Comparison of ENCODE assay signal across 21 cellular contexts in genomic region chr2:113857454-113857853, GRCh38. TPM values are rescaled to one million over a fixed set of nuclear protein-coding genes. Genes with fewer than 3 reads are reported as not detected.
DNase-seq lines count a peak whose midpoint lies in the region; ATAC-seq and TF ChIP-seq lines count a peak whose summit lies in the region.
"Had no signal": no experiment of that assay in that cellular context is flagged by ENCODE, and none has a peak within 500 bp of the region (broad histone marks: within the 10 kb centered on the region; RNA-seq: fewer than 3 reads in every experiment).

No MANE protein-coding gene starts in this region.

- H3K27ac ChIP-seq in OCI-LY3 (ENCODE audit: low read length): no peak overlapping the region

- CTCF ChIA-PET in activated CD8-positive, alpha-beta T cell treated with anti-CD3 and anti-CD28 coated beads, Interleukin-2, amount 10 ng/mL, durations not matched to agents 7 days and 5 days (lab: Charles Lee): no interaction called here

- H3K4me3 ChIP-seq in OCI-LY3 (ENCODE audit: low read length): no peak overlapping the region
- H3K4me3 ChIP-seq: heart right ventricle, upper lobe of left lung had no signal

- no peaks in the 10 kb centered on the region for H4K20me1 ChIP-seq in OCI-LY3 (ENCODE audit: insufficient read depth, low read length)

- no peaks in the 10 kb centered on the region for H3K9me3 ChIP-seq in OCI-LY3 (ENCODE audit: insufficient read depth, low read length)
- H3K9me3 ChIP-seq: heart right ventricle, upper lobe of left lung had no signal

- no peak for ATAC-seq in stimulated activated naive CD8-positive, alpha-beta T cell treated with anti-CD3 and anti-CD28 coated beads, Interleukin-15, amount 100 ng/mL, for 72 hours
- ATAC-seq in activated CD8-positive, alpha-beta T cell treated with anti-CD3 and anti-CD28 coated beads, Interleukin-2, amount 10 ng/mL, durations not matched to agents 7 days and 5 days: no peak
- ATAC-seq in HG02884 (IDR thresholded peaks at IDR 0.05; ENCODE audit: unreplicated experiment): no peak
- ATAC-seq in HG03196 (IDR thresholded peaks at IDR 0.05; ENCODE audit: unreplicated experiment): no peak
- ATAC-seq: T-helper 17 cell had no signal

- no peaks in the 10 kb centered on the region for H3K27me3 Mint-ChIP-seq in stimulated activated naive CD8-positive, alpha-beta T cell treated with anti-CD3 and anti-CD28 coated beads, Interleukin-15, Interleukin-2, amounts not matched to agents 100 ng/mL and 50 ng/mL, for 24 hours
- H3K27me3 Mint-ChIP-seq in stimulated activated naive CD8-positive, alpha-beta T cell treated with anti-CD3 and anti-CD28 coated beads, Interleukin-15, amount 100 ng/mL, for 72 hours: no peaks in the 10 kb centered on the region
- H3K27me3 Mint-ChIP-seq in dendritic cell treated with granulocyte-macrophage colony-stimulating factor and Interleukin-4, amounts not matched to agents 40 ng/mL and 50 ng/mL, for 4 days: no peaks in the 10 kb centered on the region
- H3K27me3 Mint-ChIP-seq in activated CD8-positive, alpha-beta T cell treated with anti-CD3 and anti-CD28 coated beads, Interleukin-2, amount 10 ng/mL, durations not matched to agents 7 days and 5 days (ENCODE audit: low read depth): no peaks in the 10 kb centered on the region
- H3K27me3 Mint-ChIP-seq: CD4-positive, CD25-positive, alpha-beta regulatory T cell; T-helper 17 cell had no signal

- H3K9me3 Mint-ChIP-seq in stimulated activated naive CD8-positive, alpha-beta T cell treated with anti-CD3 and anti-CD28 coated beads, Interleukin-15, Interleukin-2, amounts not matched to agents 100 ng/mL and 50 ng/mL, for 24 hours: no peaks in the 10 kb centered on the region
- H3K9me3 Mint-ChIP-seq in stimulated activated naive CD8-positive, alpha-beta T cell treated with anti-CD3 and anti-CD28 coated beads, Interleukin-15, amount 100 ng/mL, for 72 hours: no peaks in the 10 kb centered on the region
- H3K9me3 Mint-ChIP-seq in dendritic cell treated with granulocyte-macrophage colony-stimulating factor and Interleukin-4, amounts not matched to agents 40 ng/mL and 50 ng/mL, for 4 days: no peaks in the 10 kb centered on the region
- H3K9me3 Mint-ChIP-seq in activated CD8-positive, alpha-beta T cell treated with anti-CD3 and anti-CD28 coated beads, Interleukin-2, amount 10 ng/mL, durations not matched to agents 7 days and 5 days (ENCODE audit: insufficient read depth): no peaks in the 10 kb centered on the region

- no peaks in the 10 kb centered on the region for H3K27me3 ChIP-seq in OCI-LY3 (ENCODE audit: low read depth, low read length)
- H3K27me3 ChIP-seq: heart right ventricle, upper lobe of left lung had no signal

- TF ChIP-seq CTCF in OCI-LY3 (IDR thresholded peaks at IDR 0.05; ENCODE audit: low read depth, low read length): no peak

- no peak overlapping the region for H3K9ac ChIP-seq in OCI-LY3 (ENCODE audit: low read length)

- no peak overlapping the region for H2AFZ ChIP-seq in OCI-LY3 (ENCODE audit: low read depth, low read length)

- H3K27ac Mint-ChIP-seq in stimulated activated naive CD8-positive, alpha-beta T cell treated with anti-CD3 and anti-CD28 coated beads, Interleukin-15, Interleukin-2, amounts not matched to agents 100 ng/mL and 50 ng/mL, for 24 hours: peak overlapping the region; percentile 56
- no peak overlapping the region for H3K27ac Mint-ChIP-seq in stimulated activated naive CD8-positive, alpha-beta T cell treated with anti-CD3 and anti-CD28 coated beads, Interleukin-15, amount 100 ng/mL, for 72 hours
- H3K27ac Mint-ChIP-seq in dendritic cell treated with granulocyte-macrophage colony-stimulating factor and Interleukin-4, amounts not matched to agents 40 ng/mL and 50 ng/mL, for 4 days: peak overlapping the region; percentile 84
- H3K27ac Mint-ChIP-seq in activated CD8-positive, alpha-beta T cell treated with anti-CD3 and anti-CD28 coated beads, Interleukin-2, amount 10 ng/mL, durations not matched to agents 7 days and 5 days: no peak overlapping the region
- H3K27ac Mint-ChIP-seq: CD4-positive, CD25-positive, alpha-beta regulatory T cell; T-helper 17 cell had no signal

- POLR2A ChIA-PET in activated CD8-positive, alpha-beta T cell treated with anti-CD3 and anti-CD28 coated beads, Interleukin-2, amount 10 ng/mL, durations not matched to agents 7 days and 5 days (lab: Charles Lee): no interaction called here

- peaks cover 5% of the 10 kb centered on the region for H3K36me3 Mint-ChIP-seq in stimulated activated naive CD8-positive, alpha-beta T cell treated with anti-CD3 and anti-CD28 coated beads, Interleukin-15, Interleukin-2, amounts not matched to agents 100 ng/mL and 50 ng/mL, for 24 hours (ENCODE audit: low read depth)
- H3K36me3 Mint-ChIP-seq in dendritic cell treated with granulocyte-macrophage colony-stimulating factor and Interleukin-4, amounts not matched to agents 40 ng/mL and 50 ng/mL, for 4 days (ENCODE audit: low read depth): no peaks in the 10 kb centered on the region
- H3K36me3 Mint-ChIP-seq in activated CD8-positive, alpha-beta T cell treated with anti-CD3 and anti-CD28 coated beads, Interleukin-2, amount 10 ng/mL, durations not matched to agents 7 days and 5 days (ENCODE audit: low read depth): no peaks in the 10 kb centered on the region

- no peaks in the 10 kb centered on the region for H3K79me2 ChIP-seq in OCI-LY3 (ENCODE audit: low read length)

- 0 out of 2 replicates have a peak overlapping the region, but pooled peaks have one; percentile 15 for H3K4me2 ChIP-seq in OCI-LY3 (ENCODE audit: low read length)

- peaks cover 62% of the 10 kb centered on the region for H3K4me1 ChIP-seq in OCI-LY3 (ENCODE audit: low read length)

- H3K4me3 Mint-ChIP-seq in stimulated activated naive CD8-positive, alpha-beta T cell treated with anti-CD3 and anti-CD28 coated beads, Interleukin-15, Interleukin-2, amounts not matched to agents 100 ng/mL and 50 ng/mL, for 24 hours: no peak overlapping the region
- H3K4me3 Mint-ChIP-seq in stimulated activated naive CD8-positive, alpha-beta T cell treated with anti-CD3 and anti-CD28 coated beads, Interleukin-15, amount 100 ng/mL, for 72 hours: no peak overlapping the region
- peak overlapping the region; percentile 61 for H3K4me3 Mint-ChIP-seq in dendritic cell treated with granulocyte-macrophage colony-stimulating factor and Interleukin-4, amounts not matched to agents 40 ng/mL and 50 ng/mL, for 4 days
- no peak overlapping the region for H3K4me3 Mint-ChIP-seq in activated CD8-positive, alpha-beta T cell treated with anti-CD3 and anti-CD28 coated beads, Interleukin-2, amount 10 ng/mL, durations not matched to agents 7 days and 5 days
- H3K4me3 Mint-ChIP-seq: CD4-positive, CD25-positive, alpha-beta regulatory T cell; T-helper 17 cell had no signal

- no peak for DNase-seq in stimulated activated naive CD8-positive, alpha-beta T cell treated with anti-CD3 and anti-CD28 coated beads, Interleukin-15, amount 100 ng/mL, for 72 hours
- DNase-seq in activated CD8-positive, alpha-beta T cell treated with anti-CD3 and anti-CD28 coated beads, Interleukin-2, amount 10 ng/mL, durations not matched to agents 7 days and 5 days: no peak
- DNase-seq in DMS153 (lab: John Stamatoyannopoulos, UW): no peak
- DNase-seq: activated CD4-positive, alpha-beta T cell treated with anti-CD3 and anti-CD28 coated beads for 1 hour; activated effector memory CD4-positive, alpha-beta T cell treated with Interleukin-2 at 50 U/mL for 16 hours; amniotic stem cell; CD4-positive, CD25-positive, alpha-beta regulatory T cell; central memory CD4-positive, alpha-beta T cell; DMS79 treated with DMSO at 0.1 percent for 48 hours; effector memory CD4-positive, alpha-beta T cell; heart right ventricle; NCI-H1048; NCI-H748 treated with DMSO at 0.1 percent for 48 hours; stimulated activated naive CD4-positive, alpha-beta T cell treated with Interleukin-2 at 50 U/mL for 16 hours; T-helper 17 cell; upper lobe of left lung had no signal

- H3K4me1 Mint-ChIP-seq in stimulated activated naive CD8-positive, alpha-beta T cell treated with anti-CD3 and anti-CD28 coated beads, Interleukin-15, Interleukin-2, amounts not matched to agents 100 ng/mL and 50 ng/mL, for 24 hours (ENCODE audit: low read depth): peaks cover 20% of the 10 kb centered on the region
- H3K4me1 Mint-ChIP-seq in stimulated activated naive CD8-positive, alpha-beta T cell treated with anti-CD3 and anti-CD28 coated beads, Interleukin-15, amount 100 ng/mL, for 72 hours: no peaks in the 10 kb centered on the region
- peaks cover 69% of the 10 kb centered on the region for H3K4me1 Mint-ChIP-seq in dendritic cell treated with granulocyte-macrophage colony-stimulating factor and Interleukin-4, amounts not matched to agents 40 ng/mL and 50 ng/mL, for 4 days (ENCODE audit: low read depth)
- H3K4me1 Mint-ChIP-seq in activated CD8-positive, alpha-beta T cell treated with anti-CD3 and anti-CD28 coated beads, Interleukin-2, amount 10 ng/mL, durations not matched to agents 7 days and 5 days (ENCODE audit: low read depth): peaks cover 5% of the 10 kb centered on the region

- intact Hi-C loops in dendritic cell treated with granulocyte-macrophage colony-stimulating factor and Interleukin-4, amounts not matched to agents 40 ng/mL and 50 ng/mL, for 4 days (cut with micrococcal nuclease): no loop called here

- H3K36me3 ChIP-seq in OCI-LY3 (replicated peaks; ENCODE audit: low read depth, low read length): no peaks in the 10 kb centered on the region
- H3K36me3 ChIP-seq: heart right ventricle, upper lobe of left lung had no signal

RNA-seq across cellular contexts. Expression of gene ACTR3, which starts 32.4 kb away (rescaled TPM):
- 100 to 1,000 TPM; 599 to 604 TPM for total RNA-seq in activated CD8-positive, alpha-beta T cell treated with anti-CD3 and anti-CD28 coated beads, Interleukin-2, amount 10 ng/mL, durations not matched to agents 7 days and 5 days

Comparison
In these comparisons a context has a peak if more than half of its experiments do, and no peak if none do; other contexts are left out.
1. H3K27ac Mint-ChIP-seq: peak in stimulated activated naive CD8-positive, alpha-beta T cell treated with anti-CD3 and anti-CD28 coated beads, Interleukin-15, Interleukin-2, amounts not matched to agents 100 ng/mL and 50 ng/mL, for 24 hours (single experiment) and dendritic cell treated with granulocyte-macrophage colony-stimulating factor and Interleukin-4, amounts not matched to agents 40 ng/mL and 50 ng/mL, for 4 days (single experiment); none in stimulated activated naive CD8-positive, alpha-beta T cell treated with anti-CD3 and anti-CD28 coated beads, Interleukin-15, amount 100 ng/mL, for 72 hours (0 of 2) and activated CD8-positive, alpha-beta T cell treated with anti-CD3 and anti-CD28 coated beads, Interleukin-2, amount 10 ng/mL, durations not matched to agents 7 days and 5 days (single experiment).